8 cellular contexts compared by ENCODE assay signal in the genomic region with DNA sequence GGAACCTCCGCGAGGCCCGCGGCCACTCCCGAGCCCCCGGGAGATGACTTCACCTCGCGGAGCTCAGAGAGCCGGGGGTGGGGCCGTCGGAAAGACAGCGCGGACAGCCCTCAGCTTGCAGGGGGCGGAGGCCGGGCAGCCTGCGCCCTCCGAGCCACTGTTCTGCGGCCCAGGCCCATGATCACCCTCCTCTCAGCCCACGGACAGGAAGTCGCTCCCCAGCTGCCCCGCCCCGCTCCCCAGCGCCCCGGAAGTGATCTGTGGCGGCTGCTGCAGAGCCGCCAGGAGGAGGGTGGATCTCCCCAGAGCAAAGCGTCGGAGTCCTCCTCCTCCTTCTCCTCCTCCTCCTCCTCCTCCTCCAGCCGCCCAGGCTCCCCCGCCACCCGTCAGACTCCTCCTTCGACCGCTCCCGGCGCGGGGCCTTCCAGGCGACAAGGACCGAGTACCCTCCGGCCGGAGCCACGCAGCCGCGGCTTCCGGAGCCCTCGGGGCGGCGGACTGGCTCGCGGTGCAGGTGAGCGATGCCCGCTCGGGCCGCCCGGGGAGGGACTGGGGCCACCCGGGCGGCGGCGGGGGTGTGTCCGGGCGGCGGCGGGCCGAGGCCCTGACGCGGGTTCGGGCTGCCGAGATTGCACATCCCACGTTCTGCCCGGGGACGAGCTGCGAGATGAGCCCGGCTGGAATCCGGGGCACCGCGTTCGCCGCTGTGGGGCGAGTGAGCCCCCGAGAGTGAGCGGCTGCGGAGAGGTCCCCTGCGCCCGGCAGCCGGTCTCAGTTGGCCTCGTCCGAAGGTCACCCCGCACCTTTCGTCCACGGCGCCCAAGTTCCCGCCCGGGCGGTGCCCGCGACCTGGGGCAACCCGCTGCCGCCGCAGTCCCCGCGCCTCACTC. TPM values are rescaled to one million over a fixed set of nuclear protein-coding genes. Genes with fewer than 3 reads are reported as not detected.
DNase-seq lines count a peak whose midpoint lies in the region; ATAC-seq, FAIRE-seq and TF ChIP-seq lines count a peak whose summit lies in the region.

A gene with protein sequence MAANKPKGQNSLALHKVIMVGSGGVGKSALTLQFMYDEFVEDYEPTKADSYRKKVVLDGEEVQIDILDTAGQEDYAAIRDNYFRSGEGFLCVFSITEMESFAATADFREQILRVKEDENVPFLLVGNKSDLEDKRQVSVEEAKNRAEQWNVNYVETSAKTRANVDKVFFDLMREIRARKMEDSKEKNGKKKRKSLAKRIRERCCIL (plus strand): TSS at position 261 of the 890 bp plus-strand sequence. CDS start 63,096 bp downstream, outside the sequence.

- H3K9me3 ChIP-seq in esophagus muscularis mucosa (no peaks in the 10 kb centered on the region), muscle layer of duodenum (ENCODE audit: control insufficient read depth in 1 of 2, low read length in 2 of 2) (no peaks in the 10 kb centered on the region)

- no peak for TF ChIP-seq EP300 in esophagus muscularis mucosa (IDR thresholded peaks at IDR 0.05)

- H3K4me3 ChIP-seq in esophagus muscularis mucosa (peak within 1 kb of the TSS; percentile 83 to 98 (median 92)), muscle layer of duodenum (ENCODE audit: low read depth in 1 of 2, low read length in 2 of 2) (peak within 1 kb of the TSS; percentile 78 to 86)

- peak; percentile 93 for ATAC-seq in GM21723 (IDR thresholded peaks at IDR 0.05; ENCODE audit: unreplicated experiment)
- peak; percentile 98 to 99 for ATAC-seq in activated T-cell treated with anti-CD3 and anti-CD28 coated beads, Interleukin-2, amount 50 U/mL, for 72 hours (replicated peaks in 1 of 2)

- FAIRE-seq in RCC 7860 (lab: Jason Lieb, UNC), result peak; percentile 57

- peaks cover 53% of the 10 kb centered on the region for H3K4me1 Mint-ChIP-seq in activated T-cell treated with anti-CD3 and anti-CD28 coated beads, Interleukin-2, amount 50 U/mL, for 72 hours (ENCODE audit: low read depth)

- intact Hi-C loops in esophagus muscularis mucosa (cut with DNase I), result loop anchor here (2.0 to 5.0 kb wide), 2 partner anchors 109 to 329 kb away; a partner anchor contains a TSS

- no peak for TF ChIP-seq CTCF in esophagus muscularis mucosa (IDR thresholded peaks at IDR 0.05)

- no peak for TF ChIP-seq POLR2A in esophagus muscularis mucosa (IDR thresholded peaks at IDR 0.05; ENCODE audit: low read depth)

- peak within 1 kb of the TSS; percentile 99 for H3K27ac Mint-ChIP-seq in activated T-cell treated with anti-CD3 and anti-CD28 coated beads, Interleukin-2, amount 50 U/mL, for 72 hours

- peak within 1 kb of the TSS; percentile 91 to 99 for H3K4me3 Mint-ChIP-seq in activated T-cell treated with anti-CD3 and anti-CD28 coated beads, Interleukin-2, amount 50 U/mL, for 72 hours

- no peaks in the 10 kb centered on the region for H3K27me3 Mint-ChIP-seq in activated T-cell treated with anti-CD3 and anti-CD28 coated beads, Interleukin-2, amount 50 U/mL, for 72 hours (ENCODE audit: low read depth)

- H3K36me3 ChIP-seq in esophagus muscularis mucosa (no peaks in the 10 kb centered on the region), muscle layer of duodenum (ENCODE audit: control insufficient read depth in 1 of 2, insufficient read depth in 2 of 2, low read length in 2 of 2) (peaks cover 0 to 8% of the 10 kb centered on the region in 2 donors)

- H3K9me3 Mint-ChIP-seq in activated T-cell treated with anti-CD3 and anti-CD28 coated beads, Interleukin-2, amount 50 U/mL, for 72 hours, result no peaks in the 10 kb centered on the region

- WGBS in esophagus muscularis mucosa, result 0% methylated on average over 30 of the region's 100 CpGs

- peaks cover 1 to 4% of the 10 kb centered on the region in 2 donors for H3K36me3 Mint-ChIP-seq in activated T-cell treated with anti-CD3 and anti-CD28 coated beads, Interleukin-2, amount 50 U/mL, for 72 hours (ENCODE audit: insufficient read depth in 2 of 2)

- DNase-seq in DMS79 (lab: John Stamatoyannopoulos, UW) (peak; percentile 77), KG1 (lab: John Stamatoyannopoulos, UW) (peak; percentile 61), RCC 7860 (ENCODE audit: low spot score) (peak; percentile 93), esophagus muscularis mucosa (ENCODE audit: extremely low spot score) (peak; percentile 95)
- DNase-seq in activated T-cell treated with anti-CD3 and anti-CD28 coated beads, Interleukin-2, amount 50 U/mL, for 72 hours, result peak; percentile 93
- DNase-seq in stimulated activated CD8-positive, alpha-beta memory T cell treated with anti-CD3 and anti-CD28 coated beads, Interleukin-7, amount 100 ng/mL, for 24 hours (ENCODE audit: low read depth), result peak; percentile 80

- peak within 1 kb of the TSS; percentile 87 to 90 (median 88) for H3K27ac ChIP-seq in esophagus muscularis mucosa (replicated peaks in 1 of 4)
- peak within 1 kb of the TSS; percentile 77 for H3K27ac ChIP-seq in muscle layer of duodenum (ENCODE audit: low read length)

- no peaks in the 10 kb centered on the region for H3K27me3 ChIP-seq in esophagus muscularis mucosa
- no peaks in the 10 kb centered on the region for H3K27me3 ChIP-seq in muscle layer of duodenum (ENCODE audit: low read depth, low read length)

- H3K4me1 ChIP-seq in esophagus muscularis mucosa, result peaks cover 32 to 48% (median 44%) of the 10 kb centered on the region in 4 donors
- peaks cover 10 to 31% of the 10 kb centered on the region in 2 donors for H3K4me1 ChIP-seq in muscle layer of duodenum (ENCODE audit: control insufficient read depth in 1 of 2, insufficient read depth in 2 of 2, low read length in 2 of 2)

RNA-seq across cellular contexts. Expression of the gene that starts here (rescaled TPM):
- 10 to 100 TPM; 38.4 to 47.1 TPM for total RNA-seq in activated T-cell treated with anti-CD3 and anti-CD28 coated beads, Interleukin-2, amount 50 U/mL, for 72 hours
- total RNA-seq in esophagus muscularis mucosa, result 10 to 100 TPM; 12.3 to 25.1 (median 19.6) TPM

Comparison
In these comparisons a context has a peak if more than half of its experiments do, and no peak if none do; other contexts are left out.
1. Peak in every context shown above with its lines: DNase-seq, ATAC-seq, H3K4me3 ChIP-seq and H3K27ac ChIP-seq.